In the genomic region with DNA sequence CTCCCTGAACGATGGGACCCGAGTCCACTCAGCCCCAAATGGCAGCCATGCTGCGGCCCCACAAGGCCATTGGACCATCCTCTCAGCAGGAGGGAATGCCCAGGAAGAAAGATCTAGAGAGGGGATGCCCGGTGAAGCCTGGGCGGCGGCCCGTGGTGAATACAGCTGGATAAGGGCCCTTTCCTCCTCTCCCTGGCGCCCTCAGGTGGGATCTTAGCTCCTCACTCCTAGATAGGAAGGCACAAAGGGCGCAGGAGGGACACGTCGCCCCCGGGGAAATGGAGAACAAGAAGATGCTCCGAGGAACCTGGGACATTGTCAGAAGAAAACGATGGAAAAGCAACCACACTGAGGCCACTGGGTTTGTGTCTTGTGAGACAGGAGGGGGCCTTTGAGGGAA, we compare ENCODE assay signal across 16 cellular contexts. TPM values are rescaled to one million over a fixed set of nuclear protein-coding genes. Genes with fewer than 3 reads are reported as not detected.
DNase-seq lines count a peak whose midpoint lies in the region; ATAC-seq and TF ChIP-seq lines count a peak whose summit lies in the region.
"Had no signal": no experiment of that assay in that cellular context is flagged by ENCODE, and none has a peak within 500 bp of the region (broad histone marks: within the 10 kb centered on the region; RNA-seq: fewer than 3 reads in every experiment).

No MANE protein-coding gene starts in this region.

- no peak overlapping the region for H3K27ac Mint-ChIP-seq in natural killer cell
- peak overlapping the region in 1 of 2 donors; percentile 37 for H3K27ac Mint-ChIP-seq in natural killer cell treated with Interleukin-12 subunit alpha and Interleukin-12 subunit beta and Interleukin-15 and Interleukin-18, amount 100 ng/mL, for 72 hours
- H3K27ac Mint-ChIP-seq in dendritic cell treated with granulocyte-macrophage colony-stimulating factor and Interleukin-4, amounts not matched to agents 40 ng/mL and 50 ng/mL, for 4 days = peak overlapping the region; percentile 32
- H3K27ac Mint-ChIP-seq: CD4-positive, alpha-beta memory T cell; IgD-negative memory B cell had no signal

- TF ChIP-seq CTCF in natural killer cell (IDR thresholded peaks at IDR 0.05) (no peak), sigmoid colon (IDR thresholded peaks at IDR 0.05) (no peak), psoas muscle (IDR thresholded peaks at IDR 0.05) (no peak)

- H3K4me1 ChIP-seq in sigmoid colon (no peaks in the 10 kb centered on the region), psoas muscle (no peaks in the 10 kb centered on the region)

- no peak overlapping the region for H3K27ac ChIP-seq in sigmoid colon
- no peak overlapping the region for H3K27ac ChIP-seq in psoas muscle

- TF ChIP-seq EP300 in sigmoid colon (IDR thresholded peaks at IDR 0.05) = no peak

- TF ChIP-seq POLR2A in sigmoid colon (IDR thresholded peaks at IDR 0.05) = no peak

- no peaks in the 10 kb centered on the region for H3K9me3 ChIP-seq in sigmoid colon
- no peaks in the 10 kb centered on the region for H3K9me3 ChIP-seq in psoas muscle

- H3K4me3 ChIP-seq in sigmoid colon (no peak overlapping the region), psoas muscle (no peak overlapping the region)

- H3K9me3 Mint-ChIP-seq in natural killer cell = no peaks in the 10 kb centered on the region
- no peaks in the 10 kb centered on the region for H3K9me3 Mint-ChIP-seq in natural killer cell treated with Interleukin-12 subunit alpha and Interleukin-12 subunit beta and Interleukin-15 and Interleukin-18, amount 100 ng/mL, for 72 hours
- H3K9me3 Mint-ChIP-seq in dendritic cell treated with granulocyte-macrophage colony-stimulating factor and Interleukin-4, amounts not matched to agents 40 ng/mL and 50 ng/mL, for 4 days = no peaks in the 10 kb centered on the region
- H3K9me3 Mint-ChIP-seq: CD4-positive, alpha-beta memory T cell had no signal

- H3K4me1 Mint-ChIP-seq in natural killer cell = peaks cover 36 to 56% of the 10 kb centered on the region in 2 donors
- H3K4me1 Mint-ChIP-seq in natural killer cell treated with Interleukin-12 subunit alpha and Interleukin-12 subunit beta and Interleukin-15 and Interleukin-18, amount 100 ng/mL, for 72 hours (ENCODE audit: low read depth in 2 of 2) = peaks cover 32 to 38% of the 10 kb centered on the region in 2 donors
- peaks cover 81% of the 10 kb centered on the region for H3K4me1 Mint-ChIP-seq in dendritic cell treated with granulocyte-macrophage colony-stimulating factor and Interleukin-4, amounts not matched to agents 40 ng/mL and 50 ng/mL, for 4 days (ENCODE audit: low read depth)

- peak overlapping the region; percentile 50 for H3K4me3 Mint-ChIP-seq in natural killer cell
- H3K4me3 Mint-ChIP-seq in natural killer cell treated with Interleukin-12 subunit alpha and Interleukin-12 subunit beta and Interleukin-15 and Interleukin-18, amount 100 ng/mL, for 72 hours = no peak overlapping the region
- peak overlapping the region; percentile 69 for H3K4me3 Mint-ChIP-seq in dendritic cell treated with granulocyte-macrophage colony-stimulating factor and Interleukin-4, amounts not matched to agents 40 ng/mL and 50 ng/mL, for 4 days
- H3K4me3 Mint-ChIP-seq: CD4-positive, alpha-beta memory T cell had no signal

- H3K27me3 ChIP-seq in sigmoid colon (no peaks in the 10 kb centered on the region), psoas muscle (ENCODE audit: insufficient read depth in 3 of 3, low read length in 2 of 3) (peaks cover 0 to 2% (median 0%) of the 10 kb centered on the region in 3 donors)

- H3K36me3 ChIP-seq in sigmoid colon (no peaks in the 10 kb centered on the region), psoas muscle (ENCODE audit: insufficient read depth in 1 of 2, low read depth in 1 of 2) (no peaks in the 10 kb centered on the region)

- no peak for ATAC-seq in natural killer cell
- no peak for ATAC-seq in natural killer cell treated with Interleukin-12 subunit alpha and Interleukin-12 subunit beta and Interleukin-15 and Interleukin-18, amount 100 ng/mL, for 72 hours
- no peak for ATAC-seq in HG03442 (IDR thresholded peaks at IDR 0.05; ENCODE audit: unreplicated experiment)
- ATAC-seq in psoas muscle = no peak

- 76 to 84% methylated on average over 14 of the region's 14 CpGs for WGBS in sigmoid colon, 2 donors
- 73 to 80% (median 75%) methylated on average over 13 to 14 of the region's 14 CpGs for WGBS in psoas muscle, 3 donors

- peaks cover 0 to 4% of the 10 kb centered on the region in 2 donors for H3K27me3 Mint-ChIP-seq in natural killer cell (ENCODE audit: low read depth in 2 of 2)
- no peaks in the 10 kb centered on the region for H3K27me3 Mint-ChIP-seq in natural killer cell treated with Interleukin-12 subunit alpha and Interleukin-12 subunit beta and Interleukin-15 and Interleukin-18, amount 100 ng/mL, for 72 hours
- peaks cover 12% of the 10 kb centered on the region for H3K27me3 Mint-ChIP-seq in dendritic cell treated with granulocyte-macrophage colony-stimulating factor and Interleukin-4, amounts not matched to agents 40 ng/mL and 50 ng/mL, for 4 days

- intact Hi-C loops in natural killer cell (cut with micrococcal nuclease) = no loop called here
- intact Hi-C loops in dendritic cell treated with granulocyte-macrophage colony-stimulating factor and Interleukin-4, amounts not matched to agents 40 ng/mL and 50 ng/mL, for 4 days (cut with micrococcal nuclease) = loop anchor here (10.0 kb wide), 1 partner anchor 61 kb away; no protein-coding TSS in a partner anchor
- intact Hi-C loops in sigmoid colon (cut with DNase I) = no loop called here
- intact Hi-C loops in psoas muscle (cut with DNase I) = no loop called here

- no peak for DNase-seq in natural killer cell
- DNase-seq in natural killer cell treated with Interleukin-12 subunit alpha and Interleukin-12 subunit beta and Interleukin-15 and Interleukin-18, amount 100 ng/mL, for 72 hours (ENCODE audit: low spot score) = no peak
- DNase-seq in iPS-NIHi7 (ENCODE audit: extremely low spot score) = peak; percentile 50
- peak; percentile 44 for DNase-seq in sigmoid colon
- no peak for DNase-seq in GM03348 (ENCODE audit: low spot score)
- no peak for DNase-seq in psoas muscle
- DNase-seq: ACHN; C1 segment of cervical spinal cord; CD4-positive, alpha-beta memory T cell; DMS79 had no signal

- no peaks in the 10 kb centered on the region for H3K36me3 Mint-ChIP-seq in natural killer cell
- no peaks in the 10 kb centered on the region for H3K36me3 Mint-ChIP-seq in natural killer cell treated with Interleukin-12 subunit alpha and Interleukin-12 subunit beta and Interleukin-15 and Interleukin-18, amount 100 ng/mL, for 72 hours
- peaks cover 71% of the 10 kb centered on the region for H3K36me3 Mint-ChIP-seq in dendritic cell treated with granulocyte-macrophage colony-stimulating factor and Interleukin-4, amounts not matched to agents 40 ng/mL and 50 ng/mL, for 4 days (ENCODE audit: low read depth)
- H3K36me3 Mint-ChIP-seq: CD4-positive, alpha-beta memory T cell; IgD-negative memory B cell had no signal

RNA-seq across cellular contexts. Expression of a gene that starts 2.5 kb away (rescaled TPM):
- 1 to 10 TPM; 4.3 to 7.6 (median 6.9) TPM for total RNA-seq in natural killer cell
- 1 to 10 TPM; 1.5 to 5.8 TPM for total RNA-seq in natural killer cell treated with Interleukin-12 subunit alpha and Interleukin-12 subunit beta and Interleukin-15 and Interleukin-18, amount 100 ng/mL, for 72 hours
- 1 to 10 TPM in 1 of 4 donors, under 1 TPM in 2, not detected in 1; 0.36 to 3.3 (median 0.83) TPM for total RNA-seq in sigmoid colon
- polyA plus RNA-seq in sigmoid colon = 1 to 10 TPM in 2 of 3 donors, not detected in 1; 1.1 to 1.2 TPM
- under 1 TPM; 0.32 to 0.44 (median 0.41) TPM for total RNA-seq in psoas muscle
- under 1 TPM; 0.03 to 0.27 (median 0.18) TPM for polyA plus RNA-seq in psoas muscle
- total RNA-seq: CD4-positive, alpha-beta memory T cell; G401 had no signal
- polyA plus RNA-seq: CD4-positive, alpha-beta memory T cell had no signal

RNA-seq across cellular contexts. Expression of a gene that starts 12.1 kb away (rescaled TPM):
- total RNA-seq in natural killer cell (1 to 10 TPM; 2.0 to 4.9 (median 3.5) TPM), sigmoid colon (1 to 10 TPM in 1 of 4 donors, under 1 TPM in 2, not detected in 1; 0.33 to 1.1 (median 0.55) TPM), psoas muscle (under 1 TPM in 2 of 4 donors, not detected in 2; 0.11 to 0.15 TPM)
- total RNA-seq in natural killer cell treated with Interleukin-12 subunit alpha and Interleukin-12 subunit beta and Interleukin-15 and Interleukin-18, amount 100 ng/mL, for 72 hours = under 1 TPM; 0.17 to 0.39 TPM
- polyA plus RNA-seq in sigmoid colon (under 1 TPM; 0.38 to 0.60 (median 0.46) TPM), psoas muscle (under 1 TPM in 2 of 3 donors, not detected in 1; 0.01 to 0.05 TPM)
- total RNA-seq: A172, G401, HT1080 had no signal
- polyA plus RNA-seq: CD4-positive, alpha-beta memory T cell; IgD-negative memory B cell had no signal

RNA-seq across cellular contexts. Expression of a gene that starts 23.9 kb away (rescaled TPM):
- total RNA-seq in natural killer cell (1 to 10 TPM in 1 of 3 donors, under 1 TPM in 1, not detected in 1; 0.90 to 9.3 TPM), sigmoid colon (not detected), psoas muscle (not detected)
- not detected for total RNA-seq in natural killer cell treated with Interleukin-12 subunit alpha and Interleukin-12 subunit beta and Interleukin-15 and Interleukin-18, amount 100 ng/mL, for 72 hours
- polyA plus RNA-seq in sigmoid colon (under 1 TPM in 1 of 3 donors, not detected in 2; 0.20 TPM), psoas muscle (not detected)
- total RNA-seq: A172; CD4-positive, alpha-beta memory T cell; G401; HT1080 had no signal
- polyA plus RNA-seq: CD4-positive, alpha-beta memory T cell had no signal

RNA-seq across cellular contexts. Expression of a gene that starts 48.7 kb away (rescaled TPM):
- total RNA-seq in natural killer cell (not detected), sigmoid colon (not detected), psoas muscle (not detected)
- not detected for total RNA-seq in natural killer cell treated with Interleukin-12 subunit alpha and Interleukin-12 subunit beta and Interleukin-15 and Interleukin-18, amount 100 ng/mL, for 72 hours
- polyA plus RNA-seq in sigmoid colon (not detected), psoas muscle (not detected)
- total RNA-seq: A172; CD4-positive, alpha-beta memory T cell; G401; HT1080 had no signal
- polyA plus RNA-seq: CD4-positive, alpha-beta memory T cell; IgD-negative memory B cell had no signal

Comparison
In these comparisons a context has a peak if more than half of its experiments do, and no peak if none do; other contexts are left out.
1. DNase-seq: peak in iPS-NIHi7 (single experiment) and sigmoid colon (single experiment); none in natural killer cell (single experiment), natural killer cell treated with Interleukin-12 subunit alpha and Interleukin-12 subunit beta and Interleukin-15 and Interleukin-18, amount 100 ng/mL, for 72 hours (single experiment), GM03348 (single experiment) and psoas muscle (0 of 2).